ENCODE assay signal across 28 cellular contexts in the genomic region with DNA sequence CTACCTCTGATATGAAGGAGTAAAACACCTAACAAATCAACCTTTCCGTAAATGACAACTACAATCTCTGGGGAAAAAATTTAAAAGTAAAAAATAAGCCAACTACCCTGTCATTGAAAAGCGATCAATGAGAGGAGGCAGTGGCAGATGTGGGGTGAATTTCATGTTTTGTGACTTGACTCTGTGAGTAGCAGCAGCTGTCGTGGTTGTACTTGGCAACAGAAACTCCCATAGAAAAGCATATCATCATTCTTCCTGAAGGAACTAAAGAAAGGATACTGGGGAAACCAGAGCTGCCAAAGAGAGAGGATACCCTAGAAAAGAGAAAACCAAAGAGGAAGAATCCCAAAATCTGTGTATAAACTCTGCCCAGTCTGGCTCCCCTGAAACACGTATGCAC.
"Had no signal": no experiment of that assay in that cellular context is flagged by ENCODE, and none has a peak within 500 bp of the region (broad histone marks: within the 10 kb centered on the region; RNA-seq: fewer than 3 reads in every experiment).

No MANE protein-coding gene starts in this region.

- DNase-seq: naive thymus-derived CD8-positive, alpha-beta T cell; nephron progenitor cell; nucleus accumbens; ovary; posterior cingulate gyrus; psoas muscle; right cardiac atrium; right lobe of liver; sigmoid colon; spleen; stimulated activated CD4-positive, alpha-beta T cell treated with anti-CD3 and anti-CD28 coated beads, Interleukin-12 subunit alpha, Interleukin-12 subunit beta, amount 100 ng/mL, for 4 hours; stimulated activated CD4-positive, alpha-beta T cell treated with anti-CD3 and anti-CD28 coated beads, Interleukin-1b, Interleukin-23, amount 100 ng/mL, for 48 hours; stimulated activated CD4-positive, alpha-beta T cell treated with anti-CD3 and anti-CD28 coated beads, Interleukin-4, amount 100 ng/mL, for 1 hour; stimulated activated CD4-positive, alpha-beta T cell treated with anti-CD3 and anti-CD28 coated beads, Interleukin-4, amount 100 ng/mL, for 4 hours; stimulated activated CD8-positive, alpha-beta memory T cell treated with anti-CD3 and anti-CD28 coated beads, Interleukin-4, amount 100 ng/mL, for 48 hours; stimulated activated naive CD4-positive, alpha-beta T cell; stimulated activated naive CD8-positive, alpha-beta T cell treated with anti-CD3 and anti-CD28 coated beads, Interleukin-15, amount 100 ng/mL, for 72 hours; stimulated activated naive CD8-positive, alpha-beta T cell treated with anti-CD3 and anti-CD28 coated beads, Interleukin-15, Interleukin-2, amounts not matched to agents 100 U/mL and 50 U/mL, for 24 hours; thyroid gland; trophoblast cell; upper lobe of left lung had no signal

- H2AFZ ChIP-seq: parathyroid adenoma had no signal

- H3K4me3 ChIP-seq: ovary, psoas muscle, right lobe of liver, sigmoid colon, skin epidermis, smooth muscle cell, spleen, thoracic aorta, thyroid gland, tibial nerve, upper lobe of left lung, vagina had no signal

- H3K36me3 ChIP-seq: neutrophil, ovary, right lobe of liver, thyroid gland, upper lobe of left lung had no signal

- H3K79me2 ChIP-seq: parathyroid adenoma had no signal

- H3K4me2 ChIP-seq: smooth muscle cell had no signal

- H3K9ac ChIP-seq: parathyroid adenoma had no signal

- H3K27me3 ChIP-seq: ovary, right lobe of liver, sigmoid colon, spleen, thyroid gland, tibial nerve, upper lobe of left lung, vagina had no signal

- H3K4me1 ChIP-seq: parathyroid adenoma, psoas muscle, right lobe of liver, spleen, thyroid gland, tibial nerve, upper lobe of left lung, vagina had no signal

- H3K27ac ChIP-seq: neutrophil, ovary, parathyroid adenoma, psoas muscle, right lobe of liver, skin epidermis, spleen, thoracic aorta, thyroid gland, tibial nerve, upper lobe of left lung, vagina had no signal

- H3K9me3 ChIP-seq: ovary, thyroid gland had no signal
